1 cellular context compared by ENCODE assay signal in the genomic region with DNA sequence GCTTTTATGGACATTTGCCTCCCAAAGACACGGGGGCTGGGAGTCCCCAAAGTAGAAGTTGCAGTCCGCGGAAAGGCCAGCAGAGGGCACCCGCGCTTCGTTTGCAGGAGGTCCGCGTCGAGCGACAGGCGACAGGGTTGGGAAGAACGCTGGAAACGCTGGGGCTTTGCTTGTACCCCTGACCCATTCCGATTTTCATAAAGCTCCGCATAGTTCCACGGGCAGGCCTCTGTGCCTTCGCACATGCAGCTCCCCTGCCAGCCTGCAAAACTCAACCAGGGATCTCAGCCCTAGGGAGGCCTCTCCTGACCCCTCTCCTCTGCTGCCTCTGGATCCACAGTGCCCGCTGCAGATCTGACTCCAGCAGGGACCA.
TF ChIP-seq lines count a peak whose summit lies in the region.

No MANE protein-coding gene starts in this region.

TF ChIP-seq in K562, 482 proteins besides CTCF, POLR2A, EP300 and RAD21 (continued from another document and continues in another):
- TF ChIP-seq, protein P1, sequence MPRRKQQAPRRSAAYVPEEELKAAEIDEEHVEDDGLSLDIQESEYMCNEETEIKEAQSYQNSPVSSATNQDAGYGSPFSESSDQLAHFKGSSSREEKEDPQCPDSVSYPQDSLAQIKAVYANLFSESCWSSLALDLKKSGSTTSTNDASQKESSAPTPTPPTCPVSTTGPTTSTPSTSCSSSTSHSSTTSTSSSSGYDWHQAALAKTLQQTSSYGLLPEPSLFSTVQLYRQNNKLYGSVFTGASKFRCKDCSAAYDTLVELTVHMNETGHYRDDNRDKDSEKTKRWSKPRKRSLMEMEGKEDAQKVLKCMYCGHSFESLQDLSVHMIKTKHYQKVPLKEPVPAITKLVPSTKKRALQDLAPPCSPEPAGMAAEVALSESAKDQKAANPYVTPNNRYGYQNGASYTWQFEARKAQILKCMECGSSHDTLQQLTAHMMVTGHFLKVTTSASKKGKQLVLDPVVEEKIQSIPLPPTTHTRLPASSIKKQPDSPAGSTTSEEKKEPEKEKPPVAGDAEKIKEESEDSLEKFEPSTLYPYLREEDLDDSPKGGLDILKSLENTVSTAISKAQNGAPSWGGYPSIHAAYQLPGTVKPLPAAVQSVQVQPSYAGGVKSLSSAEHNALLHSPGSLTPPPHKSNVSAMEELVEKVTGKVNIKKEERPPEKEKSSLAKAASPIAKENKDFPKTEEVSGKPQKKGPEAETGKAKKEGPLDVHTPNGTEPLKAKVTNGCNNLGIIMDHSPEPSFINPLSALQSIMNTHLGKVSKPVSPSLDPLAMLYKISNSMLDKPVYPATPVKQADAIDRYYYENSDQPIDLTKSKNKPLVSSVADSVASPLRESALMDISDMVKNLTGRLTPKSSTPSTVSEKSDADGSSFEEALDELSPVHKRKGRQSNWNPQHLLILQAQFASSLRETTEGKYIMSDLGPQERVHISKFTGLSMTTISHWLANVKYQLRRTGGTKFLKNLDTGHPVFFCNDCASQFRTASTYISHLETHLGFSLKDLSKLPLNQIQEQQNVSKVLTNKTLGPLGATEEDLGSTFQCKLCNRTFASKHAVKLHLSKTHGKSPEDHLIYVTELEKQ (CRISPR knock-in tag; IDR thresholded peaks at IDR 0.05): no peak
- TF ChIP-seq, protein P2, sequence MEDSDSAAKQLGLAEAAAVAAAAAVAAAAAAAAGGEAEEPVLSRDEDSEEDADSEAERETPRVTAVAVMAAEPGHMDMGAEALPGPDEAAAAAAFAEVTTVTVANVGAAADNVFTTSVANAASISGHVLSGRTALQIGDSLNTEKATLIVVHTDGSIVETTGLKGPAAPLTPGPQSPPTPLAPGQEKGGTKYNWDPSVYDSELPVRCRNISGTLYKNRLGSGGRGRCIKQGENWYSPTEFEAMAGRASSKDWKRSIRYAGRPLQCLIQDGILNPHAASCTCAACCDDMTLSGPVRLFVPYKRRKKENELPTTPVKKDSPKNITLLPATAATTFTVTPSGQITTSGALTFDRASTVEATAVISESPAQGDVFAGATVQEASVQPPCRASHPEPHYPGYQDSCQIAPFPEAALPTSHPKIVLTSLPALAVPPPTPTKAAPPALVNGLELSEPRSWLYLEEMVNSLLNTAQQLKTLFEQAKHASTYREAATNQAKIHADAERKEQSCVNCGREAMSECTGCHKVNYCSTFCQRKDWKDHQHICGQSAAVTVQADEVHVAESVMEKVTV (CRISPR knock-in tag; IDR thresholded peaks at IDR 0.05): peak; percentile 99
- TF ChIP-seq MCM3 (IDR thresholded peaks at IDR 0.05): no peak
- peak in 1 of 3 experiments; percentile 40 for TF ChIP-seq YY1 (IDR thresholded peaks at IDR 0.05; ENCODE audit: borderline replicate concordance in 1 of 3, control insufficient read depth in 1 of 3, extremely low read depth in 1 of 3, insufficient read depth in 3 of 3, insufficient read length in 1 of 3, insufficient replicate concordance in 2 of 3, low read depth in 1 of 3, low read length in 2 of 3)
- no peak for TF ChIP-seq FOXK1 (CRISPR knock-in tag; IDR thresholded peaks at IDR 0.05; ENCODE audit: borderline replicate concordance)
- TF ChIP-seq, protein P3, sequence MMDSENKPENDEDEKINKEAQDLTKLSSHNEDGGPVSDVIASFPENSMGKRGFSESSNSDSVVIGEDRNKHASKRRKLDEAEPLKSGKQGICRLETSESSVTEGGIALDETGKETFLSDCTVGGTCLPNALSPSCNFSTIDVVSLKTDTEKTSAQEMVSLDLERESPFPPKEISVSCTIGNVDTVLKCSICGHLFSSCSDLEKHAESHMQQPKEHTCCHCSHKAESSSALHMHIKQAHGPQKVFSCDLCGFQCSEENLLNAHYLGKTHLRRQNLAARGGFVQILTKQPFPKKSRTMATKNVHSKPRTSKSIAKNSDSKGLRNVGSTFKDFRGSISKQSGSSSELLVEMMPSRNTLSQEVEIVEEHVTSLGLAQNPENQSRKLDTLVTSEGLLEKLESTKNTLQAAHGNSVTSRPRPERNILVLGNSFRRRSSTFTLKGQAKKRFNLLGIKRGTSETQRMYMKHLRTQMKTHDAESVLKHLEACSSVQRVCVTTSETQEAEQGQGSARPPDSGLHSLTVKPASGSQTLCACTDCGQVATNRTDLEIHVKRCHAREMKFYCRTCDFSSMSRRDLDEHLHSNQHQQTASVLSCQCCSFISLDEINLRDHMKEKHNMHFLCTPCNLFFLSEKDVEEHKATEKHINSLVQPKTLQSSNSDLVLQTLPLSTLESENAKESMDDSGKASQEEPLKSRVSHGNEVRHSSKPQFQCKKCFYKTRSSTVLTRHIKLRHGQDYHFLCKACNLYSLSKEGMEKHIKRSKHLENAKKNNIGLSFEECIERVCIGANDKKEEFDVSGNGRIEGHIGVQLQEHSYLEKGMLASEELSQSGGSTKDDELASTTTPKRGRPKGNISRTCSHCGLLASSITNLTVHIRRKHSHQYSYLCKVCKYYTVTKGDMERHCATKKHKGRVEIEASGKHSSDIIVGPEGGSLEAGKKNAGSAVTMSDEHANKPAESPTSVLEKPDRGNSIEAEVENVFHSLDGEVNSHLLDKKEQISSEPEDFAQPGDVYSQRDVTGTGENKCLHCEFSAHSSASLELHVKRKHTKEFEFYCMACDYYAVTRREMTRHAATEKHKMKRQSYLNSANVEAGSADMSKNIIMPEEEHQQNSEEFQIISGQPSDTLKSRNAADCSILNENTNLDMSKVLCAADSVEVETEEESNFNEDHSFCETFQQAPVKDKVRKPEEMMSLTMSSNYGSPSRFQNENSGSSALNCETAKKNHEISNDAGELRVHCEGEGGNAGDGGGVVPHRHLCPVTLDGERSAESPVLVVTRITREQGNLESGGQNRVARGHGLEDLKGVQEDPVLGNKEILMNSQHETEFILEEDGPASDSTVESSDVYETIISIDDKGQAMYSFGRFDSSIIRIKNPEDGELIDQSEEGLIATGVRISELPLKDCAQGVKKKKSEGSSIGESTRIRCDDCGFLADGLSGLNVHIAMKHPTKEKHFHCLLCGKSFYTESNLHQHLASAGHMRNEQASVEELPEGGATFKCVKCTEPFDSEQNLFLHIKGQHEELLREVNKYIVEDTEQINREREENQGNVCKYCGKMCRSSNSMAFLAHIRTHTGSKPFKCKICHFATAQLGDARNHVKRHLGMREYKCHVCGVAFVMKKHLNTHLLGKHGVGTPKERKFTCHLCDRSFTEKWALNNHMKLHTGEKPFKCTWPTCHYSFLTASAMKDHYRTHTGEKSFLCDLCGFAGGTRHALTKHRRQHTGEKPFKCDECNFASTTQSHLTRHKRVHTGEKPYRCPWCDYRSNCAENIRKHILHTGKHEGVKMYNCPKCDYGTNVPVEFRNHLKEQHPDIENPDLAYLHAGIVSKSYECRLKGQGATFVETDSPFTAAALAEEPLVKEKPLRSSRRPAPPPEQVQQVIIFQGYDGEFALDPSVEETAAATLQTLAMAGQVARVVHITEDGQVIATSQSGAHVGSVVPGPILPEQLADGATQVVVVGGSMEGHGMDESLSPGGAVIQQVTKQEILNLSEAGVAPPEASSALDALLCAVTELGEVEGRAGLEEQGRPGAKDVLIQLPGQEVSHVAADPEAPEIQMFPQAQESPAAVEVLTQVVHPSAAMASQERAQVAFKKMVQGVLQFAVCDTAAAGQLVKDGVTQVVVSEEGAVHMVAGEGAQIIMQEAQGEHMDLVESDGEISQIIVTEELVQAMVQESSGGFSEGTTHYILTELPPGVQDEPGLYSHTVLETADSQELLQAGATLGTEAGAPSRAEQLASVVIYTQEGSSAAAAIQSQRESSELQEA (IDR thresholded peaks at IDR 0.05; ENCODE audit: low read depth): no peak
- TF ChIP-seq NR4A1 (CRISPR knock-in tag; IDR thresholded peaks at IDR 0.05): 0 out of 2 replicates have a peak, but pooled peaks have one; percentile 6
- no peak for TF ChIP-seq NR4A1 (tag; IDR thresholded peaks at IDR 0.05)
- TF ChIP-seq MAFK (IDR thresholded peaks at IDR 0.05; ENCODE audit: low read length): peak; percentile 3; the same call in 1 of the 2 replicates
- peak; percentile 51 for TF ChIP-seq BHLHE40 (IDR thresholded peaks at IDR 0.05; ENCODE audit: low read length)
- 0 out of 2 replicates have a peak, but pooled peaks have one; percentile 34 for TF ChIP-seq STAT6 (CRISPR knock-in tag; IDR thresholded peaks at IDR 0.05)
- no peak for TF ChIP-seq KAT2B (IDR thresholded peaks at IDR 0.05; ENCODE audit: low read depth, low read length)
- no peak for TF ChIP-seq TEAD4 (IDR thresholded peaks at IDR 0.05; ENCODE audit: low read length)
- no peak for TF ChIP-seq TEAD4 (CRISPR knock-in tag; IDR thresholded peaks at IDR 0.05; ENCODE audit: borderline replicate concordance)
- TF ChIP-seq ZBTB9 (CRISPR knock-in tag; IDR thresholded peaks at IDR 0.05): 0 out of 2 replicates have a peak, but pooled peaks have one; percentile 48
- TF ChIP-seq TEAD1 (CRISPR knock-in tag; IDR thresholded peaks at IDR 0.05): peak in 1 of 2 experiments; percentile 28; a peak in 2 of 4 replicates
- TF ChIP-seq ZNF830 (CRISPR knock-in tag; IDR thresholded peaks at IDR 0.05): 0 out of 2 replicates have a peak, but pooled peaks have one; percentile 33
- peak; percentile 81 for TF ChIP-seq ZBTB7A (IDR thresholded peaks at IDR 0.05; ENCODE audit: borderline replicate concordance, control insufficient read depth, low read depth, low read length)
- peak; percentile 59; the same call in 1 of the 2 replicates for TF ChIP-seq ESRRA (IDR thresholded peaks at IDR 0.05; ENCODE audit: borderline replicate concordance, low read depth)
- no peak; the same call in 1 of the 2 replicates for TF ChIP-seq ZBTB17 (CRISPR knock-in tag; IDR thresholded peaks at IDR 0.05)
- TF ChIP-seq, protein P4, sequence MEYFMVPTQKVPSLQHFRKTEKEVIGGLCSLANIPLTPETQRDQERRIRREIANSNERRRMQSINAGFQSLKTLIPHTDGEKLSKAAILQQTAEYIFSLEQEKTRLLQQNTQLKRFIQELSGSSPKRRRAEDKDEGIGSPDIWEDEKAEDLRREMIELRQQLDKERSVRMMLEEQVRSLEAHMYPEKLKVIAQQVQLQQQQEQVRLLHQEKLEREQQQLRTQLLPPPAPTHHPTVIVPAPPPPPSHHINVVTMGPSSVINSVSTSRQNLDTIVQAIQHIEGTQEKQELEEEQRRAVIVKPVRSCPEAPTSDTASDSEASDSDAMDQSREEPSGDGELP (CRISPR knock-in tag; IDR thresholded peaks at IDR 0.05; ENCODE audit: borderline replicate concordance): peak; percentile 53; the same call in 1 of the 2 replicates
- TF ChIP-seq STAT5B (CRISPR knock-in tag; IDR thresholded peaks at IDR 0.05): no peak
- TF ChIP-seq STAG1 (CRISPR knock-in tag; IDR thresholded peaks at IDR 0.05; ENCODE audit: borderline replicate concordance): peak; percentile 96
- TF ChIP-seq, protein P5, sequence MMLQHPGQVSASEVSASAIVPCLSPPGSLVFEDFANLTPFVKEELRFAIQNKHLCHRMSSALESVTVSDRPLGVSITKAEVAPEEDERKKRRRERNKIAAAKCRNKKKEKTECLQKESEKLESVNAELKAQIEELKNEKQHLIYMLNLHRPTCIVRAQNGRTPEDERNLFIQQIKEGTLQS (IDR thresholded peaks at IDR 0.05): no peak
- TF ChIP-seq, protein P5 (CRISPR knock-in tag; conservative IDR thresholded peaks at IDR 0.05): peak; percentile 62; the same call in 1 of the 2 replicates
- TF ChIP-seq, protein P6, sequence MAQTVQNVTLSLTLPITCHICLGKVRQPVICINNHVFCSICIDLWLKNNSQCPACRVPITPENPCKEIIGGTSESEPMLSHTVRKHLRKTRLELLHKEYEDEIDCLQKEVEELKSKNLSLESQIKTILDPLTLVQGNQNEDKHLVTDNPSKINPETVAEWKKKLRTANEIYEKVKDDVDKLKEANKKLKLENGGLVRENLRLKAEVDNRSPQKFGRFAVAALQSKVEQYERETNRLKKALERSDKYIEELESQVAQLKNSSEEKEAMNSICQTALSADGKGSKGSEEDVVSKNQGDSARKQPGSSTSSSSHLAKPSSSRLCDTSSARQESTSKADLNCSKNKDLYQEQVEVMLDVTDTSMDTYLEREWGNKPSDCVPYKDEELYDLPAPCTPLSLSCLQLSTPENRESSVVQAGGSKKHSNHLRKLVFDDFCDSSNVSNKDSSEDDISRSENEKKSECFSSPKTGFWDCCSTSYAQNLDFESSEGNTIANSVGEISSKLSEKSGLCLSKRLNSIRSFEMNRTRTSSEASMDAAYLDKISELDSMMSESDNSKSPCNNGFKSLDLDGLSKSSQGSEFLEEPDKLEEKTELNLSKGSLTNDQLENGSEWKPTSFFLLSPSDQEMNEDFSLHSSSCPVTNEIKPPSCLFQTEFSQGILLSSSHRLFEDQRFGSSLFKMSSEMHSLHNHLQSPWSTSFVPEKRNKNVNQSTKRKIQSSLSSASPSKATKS (CRISPR knock-in tag; IDR thresholded peaks at IDR 0.05): no peak
- TF ChIP-seq GABPB1 (CRISPR knock-in tag; IDR thresholded peaks at IDR 0.05): no peak; the same call in 1 of the 2 replicates
- no peak for TF ChIP-seq ZNF778 (CRISPR knock-in tag; IDR thresholded peaks at IDR 0.05)
- TF ChIP-seq PHTF2 (CRISPR knock-in tag; IDR thresholded peaks at IDR 0.05): no peak
- TF ChIP-seq TAL1 (IDR thresholded peaks at IDR 0.05): no peak
- TF ChIP-seq NCOA1 (IDR thresholded peaks at IDR 0.05; ENCODE audit: low read depth): no peak
